Comparison of ENCODE assay signal across 1 cellular context in genomic region chr14:32259368-32260013, GRCh38.
TF ChIP-seq lines count a peak whose summit lies in the region.

No MANE protein-coding gene starts in this region.

TF ChIP-seq in GM12878, 131 proteins besides CTCF, POLR2A, EP300 and RAD21 (continued from another document and continues in another):
- TF ChIP-seq ATF2 (IDR thresholded peaks at IDR 0.05; ENCODE audit: low read length) = peak; percentile 85
- TF ChIP-seq SMC3 (IDR thresholded peaks at IDR 0.05; ENCODE audit: borderline replicate concordance, low read length) = peak; percentile 6; the same call in 1 of the 2 replicates
- no peak for TF ChIP-seq KDM1A (IDR thresholded peaks at IDR 0.05; ENCODE audit: borderline replicate concordance)
- peak; percentile 94 for TF ChIP-seq EED (IDR thresholded peaks at IDR 0.05; ENCODE audit: low read depth)
- no peak for TF ChIP-seq TAF1 (IDR thresholded peaks at IDR 0.05; ENCODE audit: borderline replicate concordance, low read depth, low read length)
- no peak for TF ChIP-seq TARDBP (IDR thresholded peaks at IDR 0.05; ENCODE audit: borderline replicate concordance)
- no peak for TF ChIP-seq CHD2 (IDR thresholded peaks at IDR 0.05; ENCODE audit: borderline replicate concordance, low read depth, low read length)
- TF ChIP-seq IRF4 (IDR thresholded peaks at IDR 0.05; ENCODE audit: low read depth, low read length) = no peak; the same call in 1 of the 2 replicates
- TF ChIP-seq USF2 (IDR thresholded peaks at IDR 0.05; ENCODE audit: borderline replicate concordance, low read depth, low read length) = no peak
- TF ChIP-seq RAD51 (IDR thresholded peaks at IDR 0.05) = no peak
- 0 out of 2 replicates have a peak, but pooled peaks have one; percentile 53 for TF ChIP-seq MTA3 (IDR thresholded peaks at IDR 0.05; ENCODE audit: borderline replicate concordance, low read length)
- TF ChIP-seq CHD1 (IDR thresholded peaks at IDR 0.05; ENCODE audit: low read depth, low read length) = no peak
- peak in 1 of 2 experiments; percentile 91; a peak in 2 of 4 replicates for TF ChIP-seq ETV6 (conservative IDR thresholded peaks at IDR 0.05 in 1 of 2, IDR thresholded peaks at IDR 0.05 in 1 of 2; ENCODE audit: borderline replicate concordance in 1 of 2, low read depth in 1 of 2)
- no peak for TF ChIP-seq SMAD5 (IDR thresholded peaks at IDR 0.05; ENCODE audit: low read depth)
- TF ChIP-seq PKNOX1 (IDR thresholded peaks at IDR 0.05) = peak; percentile 91
- no peak for TF ChIP-seq STAT3 (IDR thresholded peaks at IDR 0.05; ENCODE audit: low read depth, low read length)
- TF ChIP-seq ZBTB11 (CRISPR knock-in tag; IDR thresholded peaks at IDR 0.05) = no peak
- no peak for TF ChIP-seq FOS (IDR thresholded peaks at IDR 0.05; ENCODE audit: borderline replicate concordance, extremely low read depth, insufficient read length)
- TF ChIP-seq RELA (IDR thresholded peaks at IDR 0.05; ENCODE audit: borderline replicate concordance, partially characterized antibody) = peak; percentile 36
- no peak for TF ChIP-seq ZNF622 (IDR thresholded peaks at IDR 0.05)
- TF ChIP-seq NFYA (IDR thresholded peaks at IDR 0.05; ENCODE audit: borderline replicate concordance, low read depth, low read length) = no peak
- TF ChIP-seq EZH2 (IDR thresholded peaks at IDR 0.05; ENCODE audit: borderline replicate concordance, control insufficient read depth, low read depth, low read length) = no peak
- no peak for TF ChIP-seq WRNIP1 (IDR thresholded peaks at IDR 0.05; ENCODE audit: borderline replicate concordance, low read depth, low read length)
- TF ChIP-seq SUPT20H (IDR thresholded peaks at IDR 0.05; ENCODE audit: borderline replicate concordance, control insufficient read depth, low read depth, low read length) = no peak
- no peak; the same call in 1 of the 2 replicates for TF ChIP-seq SMARCA5 (IDR thresholded peaks at IDR 0.05)
- TF ChIP-seq BCL3 (IDR thresholded peaks at IDR 0.05; ENCODE audit: borderline replicate concordance, insufficient read depth, low read depth, low read length, poor library complexity, severe bottlenecking) = no peak
- no peak for TF ChIP-seq FOXK2 (IDR thresholded peaks at IDR 0.05)
- TF ChIP-seq E2F4 (IDR thresholded peaks at IDR 0.05; ENCODE audit: low read depth, low read length) = no peak
- TF ChIP-seq ZZZ3 (IDR thresholded peaks at IDR 0.05; ENCODE audit: control insufficient read depth, insufficient read length, low read depth) = no peak
- TF ChIP-seq HSF1 (IDR thresholded peaks at IDR 0.05; ENCODE audit: low read depth, low read length) = no peak
- TF ChIP-seq CREM (IDR thresholded peaks at IDR 0.05; ENCODE audit: low read depth) = peak; percentile 47; the same call in 1 of the 2 replicates
- no peak for TF ChIP-seq E4F1 (IDR thresholded peaks at IDR 0.05; ENCODE audit: borderline replicate concordance, partially characterized antibody)
- peak; percentile 33 for TF ChIP-seq CUX1 (IDR thresholded peaks at IDR 0.05; ENCODE audit: insufficient replicate concordance, low read depth, low read length)
- peak; percentile 75 for TF ChIP-seq ATF7 (IDR thresholded peaks at IDR 0.05; ENCODE audit: low read depth)
- no peak for TF ChIP-seq SREBF1 (IDR thresholded peaks at IDR 0.05; ENCODE audit: low read length)
- peak; percentile 87 for TF ChIP-seq MTA2 (IDR thresholded peaks at IDR 0.05; ENCODE audit: low read depth)
- no peak for TF ChIP-seq HDGF (IDR thresholded peaks at IDR 0.05)
- peak; percentile 59 for TF ChIP-seq BCL11A (IDR thresholded peaks at IDR 0.05; ENCODE audit: low read depth, low read length)
- no peak for TF ChIP-seq POU2F2 (IDR thresholded peaks at IDR 0.05; ENCODE audit: borderline replicate concordance, low read depth, low read length)
- peak; percentile 53 for TF ChIP-seq BMI1 (IDR thresholded peaks at IDR 0.05; ENCODE audit: borderline replicate concordance)
- 0 out of 2 replicates have a peak, but pooled peaks have one; percentile 41 for TF ChIP-seq GATAD2B (conservative IDR thresholded peaks at IDR 0.05; ENCODE audit: low read depth)
- TF ChIP-seq BACH1 (IDR thresholded peaks at IDR 0.05; ENCODE audit: borderline replicate concordance) = no peak
